In the genomic region with DNA sequence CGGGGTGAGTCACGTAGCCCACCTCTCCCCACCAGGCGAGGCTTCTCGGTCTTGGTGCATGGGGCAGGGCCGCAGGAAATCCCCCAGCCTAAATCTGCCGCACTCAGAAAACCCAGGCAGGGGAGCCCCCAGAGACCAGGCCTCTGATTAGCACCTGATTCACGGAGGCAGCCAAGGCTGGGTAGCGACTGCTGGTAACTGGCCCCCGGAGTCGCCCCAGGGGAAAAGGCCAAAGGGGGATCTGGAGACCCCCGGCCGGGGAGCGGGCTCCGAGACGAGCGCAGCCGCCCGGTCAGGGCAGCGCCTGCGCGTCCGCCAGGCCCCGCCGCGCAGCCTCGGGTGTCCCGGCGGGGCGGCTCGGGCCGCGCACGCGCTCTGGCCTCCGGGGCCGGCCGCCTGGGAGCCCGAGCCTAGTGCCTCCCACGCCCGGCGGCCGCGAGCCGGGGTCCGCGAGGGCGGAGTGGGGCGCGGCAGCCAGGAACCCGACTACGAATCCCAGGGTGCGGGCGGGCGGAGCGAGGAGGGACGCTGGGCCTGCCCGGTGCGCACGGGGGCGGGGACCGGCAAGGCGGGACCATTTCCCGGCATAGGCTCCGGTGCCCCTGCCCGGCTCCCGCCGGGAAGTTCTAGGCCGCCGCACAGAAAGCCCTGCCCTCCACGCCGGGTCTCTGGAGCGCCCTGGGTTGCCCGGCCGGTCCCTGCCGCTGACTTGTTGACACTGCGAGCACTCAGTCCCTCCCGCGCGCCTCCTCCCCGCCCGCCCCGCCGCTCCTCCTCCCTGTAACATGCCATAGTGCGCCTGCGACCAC, we compare ENCODE assay signal across 8 cellular contexts. TPM values are rescaled to one million over a fixed set of nuclear protein-coding genes. Genes with fewer than 3 reads are reported as not detected.
DNase-seq lines count a peak whose midpoint lies in the region; ATAC-seq and TF ChIP-seq lines count a peak whose summit lies in the region.

A gene with protein sequence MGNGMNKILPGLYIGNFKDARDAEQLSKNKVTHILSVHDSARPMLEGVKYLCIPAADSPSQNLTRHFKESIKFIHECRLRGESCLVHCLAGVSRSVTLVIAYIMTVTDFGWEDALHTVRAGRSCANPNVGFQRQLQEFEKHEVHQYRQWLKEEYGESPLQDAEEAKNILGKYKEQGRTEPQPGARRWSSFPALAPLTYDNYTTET (plus strand): TSS at position 791 of the 809 bp plus-strand sequence. CDS start 53 bp downstream, outside the sequence.

- peak within 1 kb of the TSS; percentile 95 to 98 (median 98) for H3K27ac Mint-ChIP-seq in CD4-positive, CD25-positive, alpha-beta regulatory T cell
- peak within 1 kb of the TSS in 5 of 6 donors; percentile 97 to 99 (median 98) for H3K27ac Mint-ChIP-seq in naive B cell
- no peak within 1 kb of the TSS for H3K27ac Mint-ChIP-seq in stimulated activated memory B cell treated with anti-CD40 and anti-IgM and Interleukin-4, amounts not matched to agents 10 μg/mL and 1 μg/mL and 100 μg/mL, for 72 hours

- H3K27me3 ChIP-seq in CD4-positive, CD25-positive, alpha-beta regulatory T cell (ENCODE audit: control insufficient read depth, insufficient read depth, low read length), result no peaks in the 10 kb centered on the region
- H3K27me3 ChIP-seq in IMR-90 (ENCODE audit: control insufficient read depth, insufficient read depth, low read length), result peaks cover 13% of the 10 kb centered on the region
- no peaks in the 10 kb centered on the region for H3K27me3 ChIP-seq in esophagus (ENCODE audit: control insufficient read depth in 1 of 2, insufficient read depth in 2 of 2, low read length in 2 of 2)

- in situ Hi-C loops in IMR-90 (cut with MboI; ENCODE audit: low sequenced_read_pairs), result no loop called here

- H3K18ac ChIP-seq in IMR-90 (ENCODE audit: low read depth, low read length), result peak within 1 kb of the TSS; percentile 38; the same call in 1 of the 2 replicates

- no peaks in the 10 kb centered on the region for H3K36me3 Mint-ChIP-seq in CD4-positive, CD25-positive, alpha-beta regulatory T cell
- H3K36me3 Mint-ChIP-seq in naive B cell, result no peaks in the 10 kb centered on the region
- H3K36me3 Mint-ChIP-seq in stimulated activated memory B cell treated with anti-CD40 and anti-IgM and Interleukin-4, amounts not matched to agents 10 μg/mL and 1 μg/mL and 100 μg/mL, for 72 hours, result peaks cover 10% of the 10 kb centered on the region

- no peak for TF ChIP-seq RAD21 in IMR-90 (IDR thresholded peaks at IDR 0.05; ENCODE audit: low read length)

- H3K9ac ChIP-seq in IMR-90 (ENCODE audit: low read depth, low read length), result peak within 1 kb of the TSS; percentile 92

- peak within 1 kb of the TSS; percentile 82 for H3K56ac ChIP-seq in IMR-90 (ENCODE audit: extremely low read depth, insufficient read depth, low read length)

- peak within 1 kb of the TSS; percentile 78 for H2BK5ac ChIP-seq in IMR-90 (ENCODE audit: low read depth, low read length, poor library complexity, severe bottlenecking)

- H2AK5ac ChIP-seq in IMR-90 (ENCODE audit: low read depth, low read length), result peak within 1 kb of the TSS; percentile 31; the same call in 1 of the 2 replicates

- H2BK20ac ChIP-seq in IMR-90 (ENCODE audit: low read depth, low read length), result no peak within 1 kb of the TSS

- H3K9me3 Mint-ChIP-seq in CD4-positive, CD25-positive, alpha-beta regulatory T cell, result peaks cover 0 to 7% (median 0%) of the 10 kb centered on the region in 7 donors
- H3K9me3 Mint-ChIP-seq in naive B cell, result no peaks in the 10 kb centered on the region
- H3K9me3 Mint-ChIP-seq in stimulated activated memory B cell treated with anti-CD40 and anti-IgM and Interleukin-4, amounts not matched to agents 10 μg/mL and 1 μg/mL and 100 μg/mL, for 72 hours, result no peaks in the 10 kb centered on the region

- peak within 1 kb of the TSS; percentile 91 for H3K4me3 ChIP-seq in CD4-positive, CD25-positive, alpha-beta regulatory T cell (ENCODE audit: low read depth, low read length)
- H3K4me3 ChIP-seq in IMR-90 (ENCODE audit: insufficient read depth, low read depth, low read length) (peak within 1 kb of the TSS; percentile 94), esophagus (ENCODE audit: low read depth in 1 of 2, low read length in 2 of 2) (peak within 1 kb of the TSS; percentile 41 to 72)

- H2AK9ac ChIP-seq in IMR-90 (replicated peaks; ENCODE audit: low read depth, low read length, poor library complexity), result peak within 1 kb of the TSS; percentile 68

- peak; percentile 64 to 65 for ATAC-seq in CD4-positive, CD25-positive, alpha-beta regulatory T cell (ENCODE audit: low read depth in 2 of 2)
- ATAC-seq in GM21515 (IDR thresholded peaks at IDR 0.05; ENCODE audit: unreplicated experiment), result peak; percentile 37
- peak; percentile 95 for ATAC-seq in IMR-90 (ENCODE audit: low read depth)
- ATAC-seq in naive B cell (ENCODE audit: low read depth in 2 of 2), result peak; percentile 64
- ATAC-seq in stimulated activated memory B cell treated with anti-CD40 and anti-IgM and Interleukin-4, amounts not matched to agents 10 μg/mL and 1 μg/mL and 100 μg/mL, for 72 hours, result peak; percentile 80

- H4K91ac ChIP-seq in IMR-90 (ENCODE audit: insufficient read depth, low read depth, low read length), result peak within 1 kb of the TSS; percentile 60; the same call in 1 of the 2 replicates

- peak within 1 kb of the TSS; percentile 20 for H2BK120ac ChIP-seq in IMR-90 (ENCODE audit: low read depth, low read length)

- H3K4me1 ChIP-seq in CD4-positive, CD25-positive, alpha-beta regulatory T cell (ENCODE audit: control insufficient read depth, insufficient read depth, low read length, poor library complexity, severe bottlenecking), result peaks cover 45% of the 10 kb centered on the region
- peaks cover 4% of the 10 kb centered on the region; the same call in 1 of the 2 replicates for H3K4me1 ChIP-seq in IMR-90 (ENCODE audit: control insufficient read depth, insufficient read depth, low read length)
- H3K4me1 ChIP-seq in esophagus (ENCODE audit: control insufficient read depth in 2 of 2, insufficient read depth in 2 of 2, low read length in 1 of 2), result peaks cover 3 to 6% of the 10 kb centered on the region in 2 donors

- 16% methylated on average over 68 of the region's 85 CpGs; no CpG with 5 or more reads in 1 of the 2 experiments for WGBS in IMR-90 (ENCODE audit: extremely low coverage in 2 of 2, insufficient read length in 1 of 2), 2 experiments
- WGBS in esophagus, 2 donors, result 27 to 29% methylated on average over 85 of the region's 85 CpGs

- H3K4me3 Mint-ChIP-seq in CD4-positive, CD25-positive, alpha-beta regulatory T cell, result peak within 1 kb of the TSS; percentile 91 to 98 (median 96)
- peak within 1 kb of the TSS in 7 of 8 donors; percentile 91 to 97 (median 96) for H3K4me3 Mint-ChIP-seq in naive B cell
- H3K4me3 Mint-ChIP-seq in stimulated activated memory B cell treated with anti-CD40 and anti-IgM and Interleukin-4, amounts not matched to agents 10 μg/mL and 1 μg/mL and 100 μg/mL, for 72 hours, result peak within 1 kb of the TSS; percentile 90

- peak within 1 kb of the TSS; percentile 97 for H3K4me2 ChIP-seq in IMR-90 (ENCODE audit: low read depth, low read length)

- H3K27ac ChIP-seq in CD4-positive, CD25-positive, alpha-beta regulatory T cell (ENCODE audit: insufficient read depth, low read length, poor library complexity, severe bottlenecking), result peak within 1 kb of the TSS; percentile 88
- H3K27ac ChIP-seq in IMR-90 (ENCODE audit: insufficient read depth, low read length) (peak within 1 kb of the TSS; percentile 92), esophagus (ENCODE audit: low read depth in 2 of 2, low read length in 1 of 2) (peak within 1 kb of the TSS; percentile 98 to 100)

- no peak within 1 kb of the TSS for H2BK15ac ChIP-seq in IMR-90 (ENCODE audit: low read depth, low read length)

- dilution Hi-C loops in IMR-90 (cut with HindIII; ENCODE audit: low sequenced_read_pairs, unreplicated experiment), result no loop called here

- H3K14ac ChIP-seq in IMR-90 (replicated peaks; ENCODE audit: low read depth, low read length), result peak within 1 kb of the TSS; percentile 91

- peak within 1 kb of the TSS; percentile 83 for H3K4ac ChIP-seq in IMR-90 (ENCODE audit: low read depth, low read length)

- H4K5ac ChIP-seq in IMR-90 (ENCODE audit: low read depth, low read length), result peak within 1 kb of the TSS; percentile 86

- H4K20me1 ChIP-seq in IMR-90 (ENCODE audit: insufficient read depth, low read length), result no peaks in the 10 kb centered on the region

- H3K27me3 Mint-ChIP-seq in CD4-positive, CD25-positive, alpha-beta regulatory T cell, result peaks cover 4% of the 10 kb centered on the region
- H3K27me3 Mint-ChIP-seq in naive B cell, result no peaks in the 10 kb centered on the region
- no peaks in the 10 kb centered on the region for H3K27me3 Mint-ChIP-seq in stimulated activated memory B cell treated with anti-CD40 and anti-IgM and Interleukin-4, amounts not matched to agents 10 μg/mL and 1 μg/mL and 100 μg/mL, for 72 hours

- peak within 1 kb of the TSS; percentile 97 for H2AFZ ChIP-seq in IMR-90 (replicated peaks; ENCODE audit: low read length, poor library complexity)

- peaks cover 24 to 81% (median 64%) of the 10 kb centered on the region in 4 donors for H3K4me1 Mint-ChIP-seq in CD4-positive, CD25-positive, alpha-beta regulatory T cell
- peaks cover 63 to 73% (median 72%) of the 10 kb centered on the region in 3 donors for H3K4me1 Mint-ChIP-seq in naive B cell
- peaks cover 65% of the 10 kb centered on the region for H3K4me1 Mint-ChIP-seq in stimulated activated memory B cell treated with anti-CD40 and anti-IgM and Interleukin-4, amounts not matched to agents 10 μg/mL and 1 μg/mL and 100 μg/mL, for 72 hours

- intact Hi-C loops in IMR-90 (cut with micrococcal nuclease), result loop anchor here (2.0 to 10.0 kb wide), 3 partner anchors 70 to 213 kb away; no protein-coding TSS in a partner anchor

- no peaks in the 10 kb centered on the region for H3K9me3 ChIP-seq in CD4-positive, CD25-positive, alpha-beta regulatory T cell (ENCODE audit: control insufficient read depth in 2 of 2, low read length in 2 of 2)
- H3K9me3 ChIP-seq in IMR-90 (ENCODE audit: control insufficient read depth, insufficient read depth, low read length), result no peaks in the 10 kb centered on the region; the same call in 1 of the 2 replicates
- H3K9me3 ChIP-seq in esophagus (ENCODE audit: control insufficient read depth in 2 of 2, insufficient read depth in 1 of 2, low read depth in 1 of 2, low read length in 1 of 2), result peaks cover 0 to 4% of the 10 kb centered on the region in 2 donors

- TF ChIP-seq POLR2A in IMR-90 (IDR thresholded peaks at IDR 0.05; ENCODE audit: low read depth, low read length), result peak; percentile 66

- POLR2A ChIA-PET in IMR-90 (lab: Charles Lee; ENCODE audit: unreplicated experiment), result no interaction called here

- no peaks in the 10 kb centered on the region for H3K36me3 ChIP-seq in CD4-positive, CD25-positive, alpha-beta regulatory T cell (ENCODE audit: control insufficient read depth, insufficient read depth, low read length)
- H3K36me3 ChIP-seq in IMR-90 (ENCODE audit: control insufficient read depth, insufficient read depth, low read length), result no peaks in the 10 kb centered on the region
- no peaks in the 10 kb centered on the region for H3K36me3 ChIP-seq in esophagus (ENCODE audit: control insufficient read depth in 2 of 2, insufficient read depth in 2 of 2, low read length in 1 of 2)

- CTCF ChIA-PET in IMR-90 (lab: Yijun Ruan, JAX), result no interaction called here

- DNase-seq in CD4-positive, CD25-positive, alpha-beta regulatory T cell, result peak; percentile 72 to 88 (median 73)
- DNase-seq in IMR-90, result peak; percentile 77
- peak; percentile 48 for DNase-seq in activated CD8-positive, alpha-beta memory T cell treated with anti-CD3 and anti-CD28 coated beads, Interleukin-2, amount 50 U/mL, for 24 hours (ENCODE audit: extremely low read depth)
- DNase-seq in naive B cell, result peak; percentile 91
- no peak for DNase-seq in DMS79 treated with DMSO at 0.1 percent for 48 hours (lab: John Stamatoyannopoulos, UW)

- BruUV-seq in IMR-90 (replicated peaks; lab: Mats Ljungman, UMichigan), result no TSS peak

- TF ChIP-seq CTCF in IMR-90 (conservative IDR thresholded peaks at IDR 0.05; ENCODE audit: low read depth, low read length), result no peak

- H4K8ac ChIP-seq in IMR-90 (ENCODE audit: low read depth in 2 of 2, low read length in 2 of 2), result peak within 1 kb of the TSS; percentile 92

- peak within 1 kb of the TSS; percentile 84 for H3K23ac ChIP-seq in IMR-90 (ENCODE audit: low read depth, low read length)

- H3K79me1 ChIP-seq in IMR-90 (ENCODE audit: low read depth in 1 of 2, low read length in 2 of 2), result peaks cover 0 to 17% of the 10 kb centered on the region in 2 experiments; a peak in 2 of 4 replicates

- H3K9me1 ChIP-seq in IMR-90 (ENCODE audit: insufficient read depth, low read length), result peaks cover 6% of the 10 kb centered on the region; the same call in 1 of the 2 replicates

RNA-seq across cellular contexts. Expression of the gene that starts here (rescaled TPM):
- 46.6 TPM for total RNA-seq in CD4-positive, CD25-positive, alpha-beta regulatory T cell
- 10 to 100 TPM; 45.5 to 48.5 (median 47.5) TPM for polyA plus RNA-seq in CD4-positive, CD25-positive, alpha-beta regulatory T cell
- 6.9 and 8.2 TPM in 2 replicates for total RNA-seq in IMR-90 (2012; rRNA removed)
- polyA plus RNA-seq in IMR-90 (2012; rRNA removed), result 5.5 and 7.1 TPM in 2 replicates
- 5.5 and 6.3 TPM in 2 replicates for polyA plus RNA-seq in IMR-90 (2012; cell fraction: cytosol; rRNA removed)
- polyA plus RNA-seq in IMR-90 (2012; cell fraction: nucleus; rRNA removed; ENCODE audit: low replicate concordance), result 25.6 and 29.1 TPM in 2 replicates
- polyA plus RNA-seq in esophagus, result 10 to 100 TPM; 37.4 to 55.3 TPM
- 100 to 1,000 TPM in 5 of 6 donors, 10 to 100 TPM in 1; 89.6 to 177 (median 134) TPM for polyA plus RNA-seq in naive B cell (ENCODE audit: low read depth in 6 of 6)

Comparison
In these comparisons a context has a peak if more than half of its experiments do, and no peak if none do; other contexts are left out.
1. ATAC-seq: peak in every context shown above with its lines; median percentile 95 in IMR-90; 80 in stimulated activated memory B cell treated with anti-CD40 and anti-IgM and Interleukin-4, amounts not matched to agents 10 μg/mL and 1 μg/mL and 100 μg/mL, for 72 hours; 64 in CD4-positive, CD25-positive, alpha-beta regulatory T cell; 64 in naive B cell; 37 in GM21515.